In the genomic region with DNA sequence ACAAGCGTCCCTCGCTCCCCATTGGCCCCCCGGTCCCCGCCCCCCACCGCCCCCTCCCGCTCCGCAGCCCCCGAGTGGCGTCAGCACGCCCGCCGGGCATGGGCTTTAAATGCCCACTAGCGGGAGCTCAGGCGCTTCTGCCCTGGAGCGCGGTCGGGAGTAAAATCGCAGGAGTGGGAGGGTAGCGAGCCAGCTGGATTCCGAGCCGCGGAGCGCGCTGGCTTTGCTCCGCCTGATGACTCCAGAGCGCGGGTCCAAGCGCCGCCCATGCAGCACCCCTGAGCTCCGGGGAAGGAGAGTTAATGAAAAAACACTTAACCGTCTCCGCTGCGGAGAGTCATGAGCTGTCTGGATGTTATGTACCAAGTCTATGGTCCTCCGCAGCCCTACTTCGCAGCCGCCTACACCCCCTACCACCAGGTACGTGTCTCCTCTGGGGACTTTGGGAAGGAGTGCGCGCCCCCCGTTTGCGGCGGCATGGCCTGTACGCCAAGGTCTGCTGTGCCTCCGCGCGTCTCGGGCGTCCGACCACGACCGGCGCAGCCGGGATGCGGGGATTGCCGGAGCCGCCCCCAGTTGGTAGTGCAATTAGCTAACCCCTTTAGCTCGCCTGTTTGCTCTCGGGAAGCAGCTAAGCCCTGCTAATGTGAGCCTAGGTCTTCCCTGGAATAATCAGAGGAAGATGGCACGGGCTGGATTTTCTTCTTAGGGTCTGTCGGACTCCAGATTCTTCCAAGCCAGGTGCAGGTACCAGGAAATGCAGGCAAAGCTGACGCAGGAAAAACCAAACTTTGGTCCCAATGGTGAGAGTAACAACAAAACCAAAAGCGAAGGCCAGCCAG, we compare ENCODE assay signal across 9 cellular contexts. TPM values are rescaled to one million over a fixed set of nuclear protein-coding genes. Genes with fewer than 3 reads are reported as not detected.
DNase-seq lines count a peak whose midpoint lies in the region; ATAC-seq, FAIRE-seq and TF ChIP-seq lines count a peak whose summit lies in the region.
"Had no signal": no experiment of that assay in that cellular context is flagged by ENCODE, and none has a peak within 500 bp of the region (broad histone marks: within the 10 kb centered on the region; RNA-seq: fewer than 3 reads in every experiment).

A gene with protein sequence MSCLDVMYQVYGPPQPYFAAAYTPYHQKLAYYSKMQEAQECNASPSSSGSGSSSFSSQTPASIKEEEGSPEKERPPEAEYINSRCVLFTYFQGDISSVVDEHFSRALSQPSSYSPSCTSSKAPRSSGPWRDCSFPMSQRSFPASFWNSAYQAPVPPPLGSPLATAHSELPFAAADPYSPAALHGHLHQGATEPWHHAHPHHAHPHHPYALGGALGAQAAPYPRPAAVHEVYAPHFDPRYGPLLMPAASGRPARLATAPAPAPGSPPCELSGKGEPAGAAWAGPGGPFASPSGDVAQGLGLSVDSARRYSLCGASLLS (plus strand): TSS at position 134 of the 842 bp plus-strand sequence. CDS start 206 bp downstream, at position 340.

- intact Hi-C loops in activated T-helper 1 cell treated with anti-CD3 and anti-CD28 coated beads, Interleukin-12 subunit alpha, Interleukin-12 subunit beta, Interleukin-2, Interleukin-4 antibody, amounts not matched to agents 30 ng/mL and 10 ng/mL and 1 ng/mL, durations not matched to agents 14 hours and 24 hours and 36 hours (cut with micrococcal nuclease), result no loop called here
- intact Hi-C loops in left cardiac atrium (cut with DNase I), result no loop called here

- no peak for FAIRE-seq in HTR-8/SVneo (lab: Jason Lieb, UNC)
- FAIRE-seq: G401.6 had no signal

- DNase-seq in T-helper 1 cell (no peak), HTR-8/SVneo (ENCODE audit: insufficient read length, low spot score) (peak; percentile 42), left cardiac atrium (peak; percentile 49), progenitor cell of endocrine pancreas (ENCODE audit: low spot score, unreplicated experiment) (peak; percentile 55)
- no peak for DNase-seq in activated T-helper 1 cell treated with anti-CD3 and anti-CD28 coated beads, Interleukin-12 subunit alpha, Interleukin-12 subunit beta, Interleukin-2, Interleukin-4 antibody, amounts not matched to agents 30 ng/mL and 10 ng/mL and 1 ng/mL, durations not matched to agents 14 hours and 24 hours and 36 hours (ENCODE audit: low spot score)
- no peak for DNase-seq in stimulated activated CD4-positive, alpha-beta T cell treated with anti-CD3 and anti-CD28 coated beads, Interleukin-2, amount 100 ng/mL, for 24 hours

- H3K27ac Mint-ChIP-seq in T-helper 1 cell treated with Interleukin-12 subunit alpha and Interleukin-12 subunit beta and Interleukin-4 antibody, amounts not matched to agents 30 μg/mL and 1 μg/mL, for 36 hours, result no peak within 1 kb of the TSS
- no peak within 1 kb of the TSS for H3K27ac Mint-ChIP-seq in activated T-helper 1 cell treated with anti-CD3 and anti-CD28 coated beads, Interleukin-12 subunit alpha, Interleukin-12 subunit beta, Interleukin-2, Interleukin-4 antibody, amounts not matched to agents 30 ng/mL and 10 ng/mL and 1 ng/mL, durations not matched to agents 14 hours and 24 hours and 36 hours
- no peak within 1 kb of the TSS for H3K27ac Mint-ChIP-seq in progenitor cell of endocrine pancreas

- H3K4me1 Mint-ChIP-seq in T-helper 1 cell treated with Interleukin-12 subunit alpha and Interleukin-12 subunit beta and Interleukin-4 antibody, amounts not matched to agents 30 μg/mL and 1 μg/mL, for 36 hours (ENCODE audit: low read depth), result peaks cover 11% of the 10 kb centered on the region
- peaks cover 13% of the 10 kb centered on the region for H3K4me1 Mint-ChIP-seq in activated T-helper 1 cell treated with anti-CD3 and anti-CD28 coated beads, Interleukin-12 subunit alpha, Interleukin-12 subunit beta, Interleukin-2, Interleukin-4 antibody, amounts not matched to agents 30 ng/mL and 10 ng/mL and 1 ng/mL, durations not matched to agents 14 hours and 24 hours and 36 hours (ENCODE audit: low read depth)
- peaks cover 5% of the 10 kb centered on the region for H3K4me1 Mint-ChIP-seq in progenitor cell of endocrine pancreas (ENCODE audit: low read depth)

- H3K36me3 Mint-ChIP-seq in T-helper 1 cell treated with Interleukin-12 subunit alpha and Interleukin-12 subunit beta and Interleukin-4 antibody, amounts not matched to agents 30 μg/mL and 1 μg/mL, for 36 hours (ENCODE audit: low read depth), result peaks cover 2% of the 10 kb centered on the region
- H3K36me3 Mint-ChIP-seq in activated T-helper 1 cell treated with anti-CD3 and anti-CD28 coated beads, Interleukin-12 subunit alpha, Interleukin-12 subunit beta, Interleukin-2, Interleukin-4 antibody, amounts not matched to agents 30 ng/mL and 10 ng/mL and 1 ng/mL, durations not matched to agents 14 hours and 24 hours and 36 hours (ENCODE audit: low read depth), result no peaks in the 10 kb centered on the region
- H3K36me3 Mint-ChIP-seq in progenitor cell of endocrine pancreas (ENCODE audit: insufficient read depth), result no peaks in the 10 kb centered on the region

- H3K9me3 Mint-ChIP-seq in T-helper 1 cell treated with Interleukin-12 subunit alpha and Interleukin-12 subunit beta and Interleukin-4 antibody, amounts not matched to agents 30 μg/mL and 1 μg/mL, for 36 hours, result peaks cover 4% of the 10 kb centered on the region
- H3K9me3 Mint-ChIP-seq in activated T-helper 1 cell treated with anti-CD3 and anti-CD28 coated beads, Interleukin-12 subunit alpha, Interleukin-12 subunit beta, Interleukin-2, Interleukin-4 antibody, amounts not matched to agents 30 ng/mL and 10 ng/mL and 1 ng/mL, durations not matched to agents 14 hours and 24 hours and 36 hours, result peaks cover 4% of the 10 kb centered on the region
- no peaks in the 10 kb centered on the region for H3K9me3 Mint-ChIP-seq in progenitor cell of endocrine pancreas (ENCODE audit: low read depth)

- H3K4me3 Mint-ChIP-seq in T-helper 1 cell treated with Interleukin-12 subunit alpha and Interleukin-12 subunit beta and Interleukin-4 antibody, amounts not matched to agents 30 μg/mL and 1 μg/mL, for 36 hours, result peak within 1 kb of the TSS; percentile 54
- H3K4me3 Mint-ChIP-seq in activated T-helper 1 cell treated with anti-CD3 and anti-CD28 coated beads, Interleukin-12 subunit alpha, Interleukin-12 subunit beta, Interleukin-2, Interleukin-4 antibody, amounts not matched to agents 30 ng/mL and 10 ng/mL and 1 ng/mL, durations not matched to agents 14 hours and 24 hours and 36 hours, result peak within 1 kb of the TSS; percentile 53
- peak within 1 kb of the TSS; percentile 69 for H3K4me3 Mint-ChIP-seq in progenitor cell of endocrine pancreas (ENCODE audit: low read depth)

- ATAC-seq in left cardiac atrium, result peak; percentile 79 to 90
- ATAC-seq in GM19328 (IDR thresholded peaks at IDR 0.05; ENCODE audit: unreplicated experiment), result no peak

- peak; percentile 30 for TF ChIP-seq CTCF in progenitor cell of endocrine pancreas (IDR thresholded peaks at IDR 0.05; ENCODE audit: unreplicated experiment)

- H3K27me3 Mint-ChIP-seq in T-helper 1 cell treated with Interleukin-12 subunit alpha and Interleukin-12 subunit beta and Interleukin-4 antibody, amounts not matched to agents 30 μg/mL and 1 μg/mL, for 36 hours (ENCODE audit: low read depth), result peaks cover 88% of the 10 kb centered on the region
- peaks cover 83% of the 10 kb centered on the region for H3K27me3 Mint-ChIP-seq in activated T-helper 1 cell treated with anti-CD3 and anti-CD28 coated beads, Interleukin-12 subunit alpha, Interleukin-12 subunit beta, Interleukin-2, Interleukin-4 antibody, amounts not matched to agents 30 ng/mL and 10 ng/mL and 1 ng/mL, durations not matched to agents 14 hours and 24 hours and 36 hours (ENCODE audit: insufficient read depth)
- peaks cover 86% of the 10 kb centered on the region for H3K27me3 Mint-ChIP-seq in progenitor cell of endocrine pancreas

RNA-seq across cellular contexts. Expression of the gene that starts here (rescaled TPM):
- not detected in 2 replicates for total RNA-seq in activated T-helper 1 cell treated with anti-CD3 and anti-CD28 coated beads, Interleukin-12 subunit alpha, Interleukin-12 subunit beta, Interleukin-2, Interleukin-4 antibody, amounts not matched to agents 30 ng/mL and 10 ng/mL and 1 ng/mL, durations not matched to agents 14 hours and 24 hours and 36 hours
- total RNA-seq in left cardiac atrium (1 to 10 TPM in 1 of 2 donors, under 1 TPM in 1; 0.26 to 1.7 TPM), progenitor cell of endocrine pancreas (0.49 TPM in 1 of 2 replicates, not detected in the other)

Comparison
In these comparisons a context has a peak if more than half of its experiments do, and no peak if none do; other contexts are left out.
1. Peak in DNase-seq in progenitor cell of endocrine pancreas; RNA of the gene not detected or under 1 TPM.
2. DNase-seq: peak in HTR-8/SVneo (single experiment) and left cardiac atrium (single experiment); none in T-helper 1 cell (0 of 5), activated T-helper 1 cell treated with anti-CD3 and anti-CD28 coated beads, Interleukin-12 subunit alpha, Interleukin-12 subunit beta, Interleukin-2, Interleukin-4 antibody, amounts not matched to agents 30 ng/mL and 10 ng/mL and 1 ng/mL, durations not matched to agents 14 hours and 24 hours and 36 hours (single experiment) and stimulated activated CD4-positive, alpha-beta T cell treated with anti-CD3 and anti-CD28 coated beads, Interleukin-2, amount 100 ng/mL, for 24 hours (0 of 2).
3. Peak in every context shown above with its lines, with median percentiles within 50 percentile points of each other: H3K4me3 Mint-ChIP-seq.